8 cellular contexts compared by ENCODE assay signal in genomic region chr4:112523008-112523440, GRCh38. TPM values are rescaled to one million over a fixed set of nuclear protein-coding genes. Genes with fewer than 3 reads are reported as not detected.
A peak's percentile ranks its signal among the peaks of the same experiment; 100 is the strongest.
DNase-seq lines count a peak whose midpoint lies in the region; ATAC-seq and TF ChIP-seq lines count a peak whose summit lies in the region.

No MANE protein-coding gene starts in this region.

- H3K36me3 Mint-ChIP-seq in Caco-2 (ENCODE audit: insufficient read depth, unreplicated experiment): no peaks in the 10 kb centered on the region
- H3K36me3 Mint-ChIP-seq in activated T-cell treated with anti-CD3 and anti-CD28 coated beads, Interleukin-2, amount 50 U/mL, for 4 hours (ENCODE audit: insufficient read depth): no peaks in the 10 kb centered on the region

- no peak for DNase-seq in Caco-2
- peak; percentile 65 for DNase-seq in HuH-7 (ENCODE audit: low spot score)
- DNase-seq in activated T-cell treated with anti-CD3 and anti-CD28 coated beads, Interleukin-2, amount 50 U/mL, for 4 hours: peak; percentile 39
- no peak for DNase-seq in left ventricle myocardium inferior
- no peak for DNase-seq in smooth muscle cell (lab: John Stamatoyannopoulos, UW; ENCODE audit: unreplicated experiment)
- no peak for DNase-seq in mucosa of gallbladder (ENCODE audit: low spot score)
- DNase-seq in ureter (ENCODE audit: low spot score): no peak

- peaks cover 26% of the 10 kb centered on the region for H3K27me3 Mint-ChIP-seq in Caco-2 (ENCODE audit: insufficient read depth, unreplicated experiment)
- peaks cover 59% of the 10 kb centered on the region for H3K27me3 Mint-ChIP-seq in activated T-cell treated with anti-CD3 and anti-CD28 coated beads, Interleukin-2, amount 50 U/mL, for 4 hours (ENCODE audit: low read depth)

- no peak for TF ChIP-seq CTCF in Caco-2 (IDR thresholded peaks at IDR 0.05; ENCODE audit: insufficient read depth in 1 of 2, low read depth in 1 of 2, low read length in 1 of 2, severe bottlenecking in 1 of 2, unreplicated experiment in 1 of 2)
- no peak for TF ChIP-seq CTCF in left ventricle myocardium inferior (IDR thresholded peaks at IDR 0.05; ENCODE audit: borderline replicate concordance)
- TF ChIP-seq CTCF in smooth muscle cell (IDR thresholded peaks at IDR 0.05; ENCODE audit: borderline replicate concordance, insufficient read depth, poor library complexity, severe bottlenecking): no peak

- CTCF ChIA-PET in Caco-2 (lab: Charles Lee): no interaction called here

- H3K79me2 ChIP-seq in smooth muscle cell (ENCODE audit: low read depth): no peaks in the 10 kb centered on the region

- H3K27ac ChIP-seq in left ventricle myocardium inferior (replicated peaks) (no peak overlapping the region), smooth muscle cell (ENCODE audit: low read depth) (no peak overlapping the region)

- peak overlapping the region; percentile 40 for H3K4me3 Mint-ChIP-seq in Caco-2 (ENCODE audit: unreplicated experiment)
- peak overlapping the region; percentile 77 for H3K4me3 Mint-ChIP-seq in activated T-cell treated with anti-CD3 and anti-CD28 coated beads, Interleukin-2, amount 50 U/mL, for 4 hours

- H3K9me3 Mint-ChIP-seq in Caco-2 (ENCODE audit: unreplicated experiment): no peaks in the 10 kb centered on the region
- H3K9me3 Mint-ChIP-seq in activated T-cell treated with anti-CD3 and anti-CD28 coated beads, Interleukin-2, amount 50 U/mL, for 4 hours: peaks cover 3% of the 10 kb centered on the region

- ATAC-seq in GM21381 (IDR thresholded peaks at IDR 0.05; ENCODE audit: unreplicated experiment): peak; percentile 40
- ATAC-seq in activated T-cell treated with anti-CD3 and anti-CD28 coated beads, Interleukin-2, amount 50 U/mL, for 4 hours: peak; percentile 59 to 69

- H3K9me3 ChIP-seq in Caco-2 (no peaks in the 10 kb centered on the region), left ventricle myocardium inferior (replicated peaks) (no peaks in the 10 kb centered on the region), smooth muscle cell (replicated peaks; ENCODE audit: low read depth) (no peaks in the 10 kb centered on the region)

- H3F3A ChIP-seq in smooth muscle cell (ENCODE audit: low read depth): peaks cover 4% of the 10 kb centered on the region

- H3K9ac ChIP-seq in smooth muscle cell (ENCODE audit: low read depth): no peak overlapping the region

- BruUV-seq in Caco-2 (replicated peaks; lab: Mats Ljungman, UMichigan): no TSS peak

- no peak overlapping the region for H3K4me3 ChIP-seq in Caco-2 (ENCODE audit: low read depth, low read length)
- H3K4me3 ChIP-seq in left ventricle myocardium inferior: peak overlapping the region; percentile 50
- H3K4me3 ChIP-seq in smooth muscle cell: peak overlapping the region; percentile 47

- H4K20me1 ChIP-seq in smooth muscle cell (ENCODE audit: low read depth): no peaks in the 10 kb centered on the region

- H2AFZ ChIP-seq in smooth muscle cell (ENCODE audit: low read depth): peak overlapping the region; percentile 61

- WGBS in smooth muscle cell (ENCODE audit: low lambda C conversion rate): 3% methylated on average over 28 of the region's 29 CpGs

- H3K27ac Mint-ChIP-seq in Caco-2 (ENCODE audit: unreplicated experiment): no peak overlapping the region

- intact Hi-C loops in Caco-2 (cut with micrococcal nuclease; ENCODE audit: unreplicated experiment) (loop anchor here (1.0 to 10.0 kb wide), 5 partner anchors 176 to 426 kb away; no protein-coding TSS in a partner anchor), left ventricle myocardium inferior (cut with micrococcal nuclease) (no loop called here)

- H3K4me1 ChIP-seq in Caco-2 (no peaks in the 10 kb centered on the region), left ventricle myocardium inferior (peaks cover 25% of the 10 kb centered on the region), smooth muscle cell (ENCODE audit: low read depth) (peaks cover 37% of the 10 kb centered on the region)

- H3K36me3 ChIP-seq in Caco-2 (ENCODE audit: control insufficient read depth, insufficient read depth, low read length): no peaks in the 10 kb centered on the region
- H3K36me3 ChIP-seq in left ventricle myocardium inferior: no peaks in the 10 kb centered on the region
- H3K36me3 ChIP-seq in smooth muscle cell (ENCODE audit: low read depth): no peaks in the 10 kb centered on the region

- H3K27me3 ChIP-seq in Caco-2 (replicated peaks; ENCODE audit: control insufficient read depth, insufficient read depth, low read length) (0 out of 2 replicates have a peak, but pooled peaks cover under 1% of the 10 kb centered on the region), left ventricle myocardium inferior (ENCODE audit: low read depth) (peaks cover 93% of the 10 kb centered on the region), smooth muscle cell (ENCODE audit: low read depth) (peaks cover 100% of the 10 kb centered on the region)

- POLR2A ChIA-PET in Caco-2 (lab: Charles Lee): no interaction called here

- H3K4me2 ChIP-seq in smooth muscle cell: peak overlapping the region; percentile 84

- peaks cover 6% of the 10 kb centered on the region for H3K4me1 Mint-ChIP-seq in Caco-2 (ENCODE audit: low read depth, unreplicated experiment)
- peaks cover 20% of the 10 kb centered on the region for H3K4me1 Mint-ChIP-seq in activated T-cell treated with anti-CD3 and anti-CD28 coated beads, Interleukin-2, amount 50 U/mL, for 4 hours (ENCODE audit: low read depth)

RNA-seq across cellular contexts. Expression of gene NEUROG2, which starts 7.0 kb away (rescaled TPM):
- total RNA-seq in Caco-2 (2022): not detected in 2 replicates
- total RNA-seq in activated T-cell treated with anti-CD3 and anti-CD28 coated beads, Interleukin-2, amount 50 U/mL, for 4 hours: under 1 TPM in 1 of 3 donors, not detected in 2; 0.11 TPM
- total RNA-seq in left ventricle myocardium inferior: not detected
- not detected in 2 replicates for total RNA-seq in smooth muscle cell
- polyA plus RNA-seq in smooth muscle cell: not detected in 2 replicates
- not detected for total RNA-seq in mucosa of gallbladder
- total RNA-seq in ureter: not detected

Comparison
In these comparisons a context has a peak if more than half of its experiments do, and no peak if none do; other contexts are left out.
1. DNase-seq: peak in HuH-7 (single experiment) and activated T-cell treated with anti-CD3 and anti-CD28 coated beads, Interleukin-2, amount 50 U/mL, for 4 hours (single experiment); none in Caco-2 (0 of 2), left ventricle myocardium inferior (single experiment), smooth muscle cell (single experiment), mucosa of gallbladder (single experiment) and ureter (single experiment).